In genomic region chr1:243118601-243119322, GRCh38 we compare ENCODE assay signal across 7 cellular contexts.
DNase-seq lines count a peak whose midpoint lies in the region; ATAC-seq, FAIRE-seq and TF ChIP-seq lines count a peak whose summit lies in the region.
"Not testable (repeated sequence)": the region's sequence is repeated elsewhere in the genome, so short reads cannot be mapped to it uniquely, and the experiment has no call there.

No MANE protein-coding gene starts in this region.

- not testable (repeated sequence) for TF ChIP-seq CTCF in HCT116 (IDR thresholded peaks at IDR 0.05 in 2 of 3, conservative IDR thresholded peaks at IDR 0.05 in 1 of 3; ENCODE audit: borderline replicate concordance in 1 of 3, insufficient read depth in 1 of 3, low read depth in 2 of 3, low read length in 2 of 3); IMR-90 (conservative IDR thresholded peaks at IDR 0.05; ENCODE audit: low read depth, low read length); K562 (IDR thresholded peaks at IDR 0.05 in 2 of 3, conservative IDR thresholded peaks at IDR 0.05 in 1 of 3; ENCODE audit: insufficient read depth in 2 of 3, low read depth in 1 of 3, low read length in 3 of 3); foreskin keratinocyte (conservative IDR thresholded peaks at IDR 0.05); HepG2 (CRISPR knock-in tag; IDR thresholded peaks at IDR 0.05)
- peak; percentile 31 for TF ChIP-seq CTCF in endodermal cell (conservative IDR thresholded peaks at IDR 0.05)

- H2BK15ac ChIP-seq in IMR-90 (ENCODE audit: low read depth, low read length), result not testable (repeated sequence)

- not testable (repeated sequence) for H3K4me1 Mint-ChIP-seq in endodermal cell

- H2AK9ac ChIP-seq in IMR-90 (replicated peaks; ENCODE audit: low read depth, low read length, poor library complexity), result not testable (repeated sequence)

- not testable (repeated sequence) for H3K79me1 ChIP-seq in IMR-90 (ENCODE audit: low read depth in 1 of 2, low read length in 2 of 2)

- WGBS in IMR-90 (ENCODE audit: extremely low coverage in 2 of 2, insufficient read length in 1 of 2), 2 experiments, result no CpG with 5 or more reads among the region's 5 CpGs
- WGBS in K562 (ENCODE audit: insufficient coverage, low coverage, missing lambda C conversion rate), result 45% methylated on average over 5 of the region's 5 CpGs
- WGBS in endodermal cell (ENCODE audit: insufficient coverage in 1 of 2, insufficient read length in 1 of 2), 2 experiments, result 89 to 90% methylated on average over 2 to 5 of the region's 5 CpGs
- WGBS in HepG2 (ENCODE audit: low lambda C conversion rate), result 58% methylated on average over 5 of the region's 5 CpGs

- H3K9me3 ChIP-seq in HCT116 (ENCODE audit: control insufficient read depth in 1 of 2, insufficient read depth in 1 of 2, low read depth in 1 of 2, low read length in 2 of 2); IMR-90 (ENCODE audit: control insufficient read depth, insufficient read depth, low read length); K562 (replicated peaks; ENCODE audit: control insufficient read depth, insufficient read depth, low read depth, low read length); endodermal cell (ENCODE audit: control insufficient read depth, low read length); HepG2 (ENCODE audit: low read length): not testable (repeated sequence)

- TF ChIP-seq EP300 in K562 (IDR thresholded peaks at IDR 0.05; ENCODE audit: low read length); HepG2 (IDR thresholded peaks at IDR 0.05; ENCODE audit: low read depth in 2 of 2, low read length in 2 of 2); HepG2 (CRISPR knock-in tag; IDR thresholded peaks at IDR 0.05; ENCODE audit: borderline replicate concordance): not testable (repeated sequence)

- not testable (repeated sequence) for H3K4ac ChIP-seq in IMR-90 (ENCODE audit: low read depth, low read length)

- intact Hi-C loops in HCT116 (cut with micrococcal nuclease); IMR-90 (cut with micrococcal nuclease); K562 (cut with micrococcal nuclease); HepG2 (cut with micrococcal nuclease; ENCODE audit: unreplicated experiment): not testable (repeated sequence)

- H3K9me1 ChIP-seq in IMR-90 (ENCODE audit: insufficient read depth, low read length); K562 (ENCODE audit: control insufficient read depth, insufficient read depth, low read length): not testable (repeated sequence)

- H3K9me3 Mint-ChIP-seq in endodermal cell, result not testable (repeated sequence)

- not testable (repeated sequence) for TF ChIP-seq RAD21 in HCT116 (IDR thresholded peaks at IDR 0.05; ENCODE audit: low read depth); IMR-90 (IDR thresholded peaks at IDR 0.05; ENCODE audit: low read length); K562 (CRISPR knock-in tag; conservative IDR thresholded peaks at IDR 0.05 in 1 of 2, IDR thresholded peaks at IDR 0.05 in 1 of 2); HepG2 (CRISPR knock-in tag; IDR thresholded peaks at IDR 0.05)

- not testable (repeated sequence) for H3K23ac ChIP-seq in IMR-90 (ENCODE audit: low read depth, low read length)

- not testable (repeated sequence) for DNase-seq in HCT116 (ENCODE audit: low read depth, low spot score); IMR-90; K562 (ENCODE audit: extremely low read depth in 1 of 4, low spot score in 3 of 4); endodermal cell; foreskin keratinocyte; HepG2 (ENCODE audit: low spot score)

- peak; percentile 66; the same call in 1 of the 2 replicates for ATAC-seq in HCT116
- not testable (repeated sequence) for ATAC-seq in IMR-90 (ENCODE audit: low read depth)
- peak; percentile 40 for ATAC-seq in SK-N-SH treated with all-trans-retinoic acid at 6 μM for 48 hours
- peak; percentile 35; the same call in 1 of the 3 replicates for ATAC-seq in K562
- peak; percentile 45 for ATAC-seq in foreskin keratinocyte
- peak; percentile 52 for ATAC-seq in HepG2

- not testable (repeated sequence) for H3K36me3 ChIP-seq in HCT116 (ENCODE audit: control insufficient read depth in 1 of 2, insufficient read depth in 2 of 2, low read length in 2 of 2); IMR-90 (ENCODE audit: control insufficient read depth, insufficient read depth, low read length); K562 (ENCODE audit: control insufficient read depth, insufficient read depth, low read length); endodermal cell (ENCODE audit: control insufficient read depth, insufficient read depth, low read length); HepG2 (replicated peaks in 1 of 2; ENCODE audit: control insufficient read depth in 1 of 2, insufficient read depth in 2 of 2, low read length in 2 of 2)

- not testable (repeated sequence) for BruUV-seq in HCT116 (replicated peaks; lab: Mats Ljungman, UMichigan); IMR-90 (replicated peaks; lab: Mats Ljungman, UMichigan); K562 (replicated peaks; lab: Mats Ljungman, UMichigan); HepG2 (replicated peaks; lab: Mats Ljungman, UMichigan)

- dilution Hi-C loops in IMR-90 (cut with HindIII; ENCODE audit: low sequenced_read_pairs, unreplicated experiment), result not testable (repeated sequence)

- H4K5ac ChIP-seq in IMR-90 (ENCODE audit: low read depth, low read length), result not testable (repeated sequence)

- H4K20me1 ChIP-seq in HCT116 (ENCODE audit: insufficient read depth); IMR-90 (ENCODE audit: insufficient read depth, low read length); K562 (replicated peaks; ENCODE audit: control insufficient read depth, insufficient read depth, low read length); HepG2 (ENCODE audit: insufficient read depth, low read length): not testable (repeated sequence)

- RAD21 ChIA-PET in HCT116 (lab: Charles Lee; ENCODE audit: low non-redundant PET in 1 of 2, low total read pairs in 2 of 2, uncharacterized antibody in 2 of 2, unreplicated experiment in 2 of 2), result not testable (repeated sequence)

- not testable (repeated sequence) for H4K8ac ChIP-seq in IMR-90 (ENCODE audit: low read depth in 2 of 2, low read length in 2 of 2)

- not testable (repeated sequence) for H2BK20ac ChIP-seq in IMR-90 (ENCODE audit: low read depth, low read length)

- CTCF ChIA-PET in HCT116 (lab: Charles Lee); IMR-90 (lab: Yijun Ruan, JAX); K562 (lab: Yijun Ruan, JAX; ENCODE audit: low intra/inter-chr PET ratio); HepG2 (lab: Yijun Ruan, JAX; ENCODE audit: low intra/inter-chr PET ratio, low total read pairs): not testable (repeated sequence)

- H2AFZ ChIP-seq in HCT116 (ENCODE audit: low read depth, low read length, poor library complexity, severe bottlenecking); IMR-90 (replicated peaks; ENCODE audit: low read length, poor library complexity); K562 (ENCODE audit: low read depth, low read length); HepG2 (ENCODE audit: low read length): not testable (repeated sequence)

- H3K79me2 ChIP-seq in HCT116 (ENCODE audit: insufficient read depth, low read length); K562 (ENCODE audit: control insufficient read depth, insufficient read depth, low read length); HepG2 (ENCODE audit: insufficient read depth, low read length): not testable (repeated sequence)

- not testable (repeated sequence) for H3K36me3 Mint-ChIP-seq in endodermal cell (ENCODE audit: low read depth)

- not testable (repeated sequence) for H3K27ac ChIP-seq in HCT116 (ENCODE audit: low read depth, low read length); IMR-90 (ENCODE audit: insufficient read depth, low read length); K562 (ENCODE audit: extremely low read depth, low read depth, low read length); endodermal cell (ENCODE audit: low read depth, low read length); foreskin keratinocyte; HepG2 (ENCODE audit: extremely low read length, insufficient read depth, low read length)

- not testable (repeated sequence) for H3K4me2 ChIP-seq in HCT116 (ENCODE audit: low read length); IMR-90 (ENCODE audit: low read depth, low read length); K562 (ENCODE audit: insufficient read depth, low read length); HepG2 (ENCODE audit: low read depth, low read length)

- H4K91ac ChIP-seq in IMR-90 (ENCODE audit: insufficient read depth, low read depth, low read length), result not testable (repeated sequence)

- FAIRE-seq in K562 (lab: Jason Lieb, UNC); HepG2 (lab: Jason Lieb, UNC): not testable (repeated sequence)

- H3K4me3 ChIP-seq in HCT116 (replicated peaks in 1 of 2; ENCODE audit: low read depth in 1 of 2, low read length in 2 of 2); IMR-90 (ENCODE audit: insufficient read depth, low read depth, low read length); K562; endodermal cell (ENCODE audit: low read length); HepG2 (replicated peaks in 1 of 3; ENCODE audit: insufficient read depth in 1 of 3, low read depth in 2 of 3, low read length in 3 of 3): not testable (repeated sequence)

- in situ Hi-C loops in IMR-90 (cut with MboI; ENCODE audit: low sequenced_read_pairs); K562 (cut with MboI); HepG2 (cut with HindIII; ENCODE audit: extremely low pct_ligation_motif_present, low pct_unique_long_range_greater_than_20kb): not testable (repeated sequence)

- POLR2A ChIA-PET in HCT116 (lab: Charles Lee); IMR-90 (lab: Charles Lee; ENCODE audit: unreplicated experiment); K562 (lab: Yijun Ruan, JAX); HepG2 (lab: Yijun Ruan, JAX): not testable (repeated sequence)

- H3K27me3 ChIP-seq in HCT116 (ENCODE audit: insufficient read depth, low read length); IMR-90 (ENCODE audit: control insufficient read depth, insufficient read depth, low read length); K562 (ENCODE audit: control insufficient read depth in 2 of 2, insufficient read depth in 2 of 2, low read length in 2 of 2); endodermal cell (ENCODE audit: control insufficient read depth, insufficient read depth, low read length, poor library complexity, severe bottlenecking); foreskin keratinocyte; HepG2 (ENCODE audit: control insufficient read depth in 1 of 2, insufficient read depth in 2 of 2, low read length in 2 of 2): not testable (repeated sequence)

- H2BK5ac ChIP-seq in IMR-90 (ENCODE audit: low read depth, low read length, poor library complexity, severe bottlenecking), result not testable (repeated sequence)

- not testable (repeated sequence) for H3K14ac ChIP-seq in IMR-90 (replicated peaks; ENCODE audit: low read depth, low read length)

- H3K27me3 Mint-ChIP-seq in endodermal cell (ENCODE audit: insufficient read depth), result not testable (repeated sequence)

- H3K18ac ChIP-seq in IMR-90 (ENCODE audit: low read depth, low read length), result not testable (repeated sequence)

- not testable (repeated sequence) for H3K56ac ChIP-seq in IMR-90 (ENCODE audit: extremely low read depth, insufficient read depth, low read length)

- not testable (repeated sequence) for TF ChIP-seq POLR2A in HCT116 (IDR thresholded peaks at IDR 0.05; ENCODE audit: borderline replicate concordance, extremely low read depth, insufficient read depth, insufficient read length); IMR-90 (IDR thresholded peaks at IDR 0.05; ENCODE audit: low read depth, low read length); K562 (conservative IDR thresholded peaks at IDR 0.05); HepG2 (IDR thresholded peaks at IDR 0.05; ENCODE audit: insufficient read depth in 1 of 2, low read depth in 2 of 2, low read length in 2 of 2)

- not testable (repeated sequence) for H3K9me2 ChIP-seq in HCT116 (ENCODE audit: insufficient read depth)

- not testable (repeated sequence) for H3K9ac ChIP-seq in HCT116 (ENCODE audit: low read length); IMR-90 (ENCODE audit: low read depth, low read length); K562 (ENCODE audit: insufficient read depth in 1 of 2, low read depth in 2 of 2, low read length in 2 of 2); endodermal cell (ENCODE audit: extremely low read depth, low read length, poor library complexity, severe bottlenecking); HepG2 (ENCODE audit: insufficient read depth, low read depth, low read length)

- not testable (repeated sequence) for H3K4me3 Mint-ChIP-seq in endodermal cell

- not testable (repeated sequence) for H2AK5ac ChIP-seq in IMR-90 (ENCODE audit: low read depth, low read length)

- not testable (repeated sequence) for H2BK120ac ChIP-seq in IMR-90 (ENCODE audit: low read depth, low read length)

- not testable (repeated sequence) for H3K27ac Mint-ChIP-seq in endodermal cell

- H3K4me1 ChIP-seq in HCT116 (ENCODE audit: control insufficient read depth in 1 of 2, insufficient read depth in 2 of 2, low read length in 2 of 2); IMR-90 (ENCODE audit: control insufficient read depth, insufficient read depth, low read length); K562 (replicated peaks in 1 of 2; ENCODE audit: control insufficient read depth in 2 of 2, insufficient read depth in 2 of 2, low read length in 2 of 2); endodermal cell (ENCODE audit: control insufficient read depth, insufficient read depth, low read length); foreskin keratinocyte; HepG2 (ENCODE audit: insufficient read depth, low read length): not testable (repeated sequence)
